Comparison of ENCODE assay signal across 8 cellular contexts in genomic region chr7:140062528-140063299, GRCh38. TPM values are rescaled to one million over a fixed set of nuclear protein-coding genes. Genes with fewer than 3 reads are reported as not detected.
DNase-seq lines count a peak whose midpoint lies in the region; ATAC-seq lines count a peak whose summit lies in the region.

Gene PARP12, minus strand, starts transcription at chr7:140062951. Its CDS starts 104 bp downstream, at chr7:140062847.

- H3K4me3 Mint-ChIP-seq in activated CD8-positive, alpha-beta T cell treated with anti-CD3 and anti-CD28 coated beads, Interleukin-2, amount 10 ng/mL, durations not matched to agents 7 days and 5 days: peak within 1 kb of the TSS; percentile 92
- peak within 1 kb of the TSS; percentile 98 for H3K4me3 Mint-ChIP-seq in memory B cell

- POLR2A ChIA-PET in activated CD8-positive, alpha-beta T cell treated with anti-CD3 and anti-CD28 coated beads, Interleukin-2, amount 10 ng/mL, durations not matched to agents 7 days and 5 days (lab: Charles Lee): interaction anchor here (0.8 to 1.6 kb wide), 10 partner anchors 9 to 414 kb away, joined by 3 to 9 read pairs (median 4); partner anchors contain the start of gene KDM7A

- H3K4me1 Mint-ChIP-seq in activated CD8-positive, alpha-beta T cell treated with anti-CD3 and anti-CD28 coated beads, Interleukin-2, amount 10 ng/mL, durations not matched to agents 7 days and 5 days (ENCODE audit: low read depth): peaks cover 48% of the 10 kb centered on the region
- peaks cover 29% of the 10 kb centered on the region for H3K4me1 Mint-ChIP-seq in memory B cell

- CTCF ChIA-PET in activated CD8-positive, alpha-beta T cell treated with anti-CD3 and anti-CD28 coated beads, Interleukin-2, amount 10 ng/mL, durations not matched to agents 7 days and 5 days (lab: Charles Lee): interaction anchor here (0.6 to 1.0 kb wide), 4 partner anchors 113 to 242 kb away, joined by 3 to 5 read pairs (median 4); no protein-coding TSS in a partner anchor

- peaks cover 43% of the 10 kb centered on the region for H3K36me3 Mint-ChIP-seq in activated CD8-positive, alpha-beta T cell treated with anti-CD3 and anti-CD28 coated beads, Interleukin-2, amount 10 ng/mL, durations not matched to agents 7 days and 5 days (ENCODE audit: low read depth)
- H3K36me3 Mint-ChIP-seq in memory B cell: peaks cover 20% of the 10 kb centered on the region

- ATAC-seq in GM19035 (IDR thresholded peaks at IDR 0.05; ENCODE audit: unreplicated experiment) (peak; percentile 96), HG03342 (IDR thresholded peaks at IDR 0.05; ENCODE audit: unreplicated experiment) (peak; percentile 90), memory B cell (ENCODE audit: low read depth) (peak; percentile 85)
- peak; percentile 92 for ATAC-seq in activated CD8-positive, alpha-beta T cell treated with anti-CD3 and anti-CD28 coated beads, Interleukin-2, amount 10 ng/mL, durations not matched to agents 7 days and 5 days

- H3K9me3 Mint-ChIP-seq in activated CD8-positive, alpha-beta T cell treated with anti-CD3 and anti-CD28 coated beads, Interleukin-2, amount 10 ng/mL, durations not matched to agents 7 days and 5 days (ENCODE audit: insufficient read depth): peaks cover 19% of the 10 kb centered on the region
- H3K9me3 Mint-ChIP-seq in memory B cell: peaks cover 14% of the 10 kb centered on the region

- H3K27ac Mint-ChIP-seq in activated CD8-positive, alpha-beta T cell treated with anti-CD3 and anti-CD28 coated beads, Interleukin-2, amount 10 ng/mL, durations not matched to agents 7 days and 5 days: peak within 1 kb of the TSS; percentile 94
- peak within 1 kb of the TSS; percentile 95 for H3K27ac Mint-ChIP-seq in memory B cell

- DNase-seq in AG20443 (ENCODE audit: low spot score) (peak; percentile 92), NCI-H526 treated with DMSO at 0.1 percent for 48 hours (lab: John Stamatoyannopoulos, UW) (peak; percentile 55), memory B cell (ENCODE audit: low spot score in 2 of 2) (peak; percentile 81 to 90)
- DNase-seq in activated CD8-positive, alpha-beta T cell treated with anti-CD3 and anti-CD28 coated beads, Interleukin-2, amount 10 ng/mL, durations not matched to agents 7 days and 5 days: peak; percentile 94
- DNase-seq in effector CD8-positive, alpha-beta T cell (lab: John Stamatoyannopoulos, UW): peak; percentile 72
- DNase-seq in stimulated activated CD8-positive, alpha-beta memory T cell treated with anti-CD3 and anti-CD28 coated beads, Interleukin-12 subunit alpha, Interleukin-12 subunit beta, amount 100 ng/mL, for 24 hours (ENCODE audit: extremely low read depth): peak; percentile 66

- H3K27me3 Mint-ChIP-seq in activated CD8-positive, alpha-beta T cell treated with anti-CD3 and anti-CD28 coated beads, Interleukin-2, amount 10 ng/mL, durations not matched to agents 7 days and 5 days (ENCODE audit: low read depth): no peaks in the 10 kb centered on the region
- H3K27me3 Mint-ChIP-seq in memory B cell: no peaks in the 10 kb centered on the region

RNA-seq across cellular contexts. Expression of gene PARP12, which starts in this region (rescaled TPM):
- 10 to 100 TPM; 96.9 to 98.3 TPM for total RNA-seq in activated CD8-positive, alpha-beta T cell treated with anti-CD3 and anti-CD28 coated beads, Interleukin-2, amount 10 ng/mL, durations not matched to agents 7 days and 5 days

Comparison
In these comparisons a context has a peak if more than half of its experiments do, and no peak if none do; other contexts are left out.
1. Peak in every context shown above with its lines: DNase-seq and ATAC-seq.